ENCODE assay signal across 8 cellular contexts in genomic region chr14:105486333-105486973, GRCh38. TPM values are rescaled to one million over a fixed set of nuclear protein-coding genes. Genes with fewer than 3 reads are reported as not detected.
A peak's percentile ranks its signal among the peaks of the same experiment; 100 is the strongest.
DNase-seq lines count a peak whose midpoint lies in the region; ATAC-seq and TF ChIP-seq lines count a peak whose summit lies in the region.

Gene CRIP1 (plus strand): TSS chr14:105486886. CDS start chr14:105487260, 374 bp downstream.

- H3K27ac Mint-ChIP-seq in IgD-negative memory B cell (peak within 1 kb of the TSS; percentile 96 to 100 (median 98)), endodermal cell (no peak within 1 kb of the TSS)
- H3K27ac Mint-ChIP-seq in naive thymus-derived CD4-positive, alpha-beta T cell = peak within 1 kb of the TSS; percentile 92 to 100 (median 98)

- DNase-seq in endodermal cell (no peak), NCI-H2171 (lab: John Stamatoyannopoulos, UW) (no peak), NCI-H128 (lab: John Stamatoyannopoulos, UW; ENCODE audit: unreplicated experiment) (no peak)
- peak in 1 of 9 donors; percentile 16 for DNase-seq in naive thymus-derived CD4-positive, alpha-beta T cell

- H3K9me3 Mint-ChIP-seq in IgD-negative memory B cell = no peaks in the 10 kb centered on the region
- H3K9me3 Mint-ChIP-seq in endodermal cell = no peaks in the 10 kb centered on the region
- H3K9me3 Mint-ChIP-seq in naive thymus-derived CD4-positive, alpha-beta T cell = peaks cover 0 to 6% (median 0%) of the 10 kb centered on the region in 11 donors

- H3K27ac ChIP-seq in 22Rv1 (peak within 1 kb of the TSS; percentile 100), endodermal cell (ENCODE audit: low read depth, low read length) (no peak within 1 kb of the TSS)
- H3K27ac ChIP-seq in naive thymus-derived CD4-positive, alpha-beta T cell (ENCODE audit: low read depth, low read length) = peak within 1 kb of the TSS; percentile 100

- H3K9ac ChIP-seq in endodermal cell (ENCODE audit: extremely low read depth, low read length, poor library complexity, severe bottlenecking) = no peak within 1 kb of the TSS

- H3K36me3 Mint-ChIP-seq in IgD-negative memory B cell (peaks cover 2% of the 10 kb centered on the region), endodermal cell (ENCODE audit: low read depth) (no peaks in the 10 kb centered on the region)
- H3K36me3 Mint-ChIP-seq in naive thymus-derived CD4-positive, alpha-beta T cell = peaks cover 0 to 2% (median 0%) of the 10 kb centered on the region in 5 donors

- H3K27me3 ChIP-seq in endodermal cell (ENCODE audit: control insufficient read depth, insufficient read depth, low read length, poor library complexity, severe bottlenecking) = peaks cover 55% of the 10 kb centered on the region
- H3K27me3 ChIP-seq in naive thymus-derived CD4-positive, alpha-beta T cell (ENCODE audit: control insufficient read depth in 2 of 2, insufficient read depth in 2 of 2, low read length in 2 of 2) = no peaks in the 10 kb centered on the region

- no peaks in the 10 kb centered on the region for H3K9me3 ChIP-seq in endodermal cell (ENCODE audit: control insufficient read depth, low read length)
- no peaks in the 10 kb centered on the region for H3K9me3 ChIP-seq in naive thymus-derived CD4-positive, alpha-beta T cell (ENCODE audit: control insufficient read depth in 2 of 3, low read length in 3 of 3)

- H3K4me1 Mint-ChIP-seq in IgD-negative memory B cell = peaks cover 18 to 24% (median 21%) of the 10 kb centered on the region in 3 donors
- H3K4me1 Mint-ChIP-seq in endodermal cell = peaks cover 11% of the 10 kb centered on the region
- H3K4me1 Mint-ChIP-seq in naive thymus-derived CD4-positive, alpha-beta T cell = peaks cover 22 to 46% (median 37%) of the 10 kb centered on the region in 7 donors

- H3K27me3 Mint-ChIP-seq in IgD-negative memory B cell = no peaks in the 10 kb centered on the region
- H3K27me3 Mint-ChIP-seq in endodermal cell (ENCODE audit: insufficient read depth) = peaks cover 63% of the 10 kb centered on the region
- no peaks in the 10 kb centered on the region for H3K27me3 Mint-ChIP-seq in naive thymus-derived CD4-positive, alpha-beta T cell

- POLR2A ChIA-PET in naive thymus-derived CD4-positive, alpha-beta T cell (lab: Charles Lee) = interaction anchor here (0.7 to 1.0 kb wide), 3 partner anchors 25 to 185 kb away, joined by 3 to 6 read pairs (median 3); partner anchors contain the start of gene BRF1

- H3K4me1 ChIP-seq in endodermal cell (ENCODE audit: control insufficient read depth, insufficient read depth, low read length) = peaks cover 9% of the 10 kb centered on the region
- peaks cover 46 to 62% of the 10 kb centered on the region in 2 donors for H3K4me1 ChIP-seq in naive thymus-derived CD4-positive, alpha-beta T cell (ENCODE audit: control insufficient read depth in 2 of 2, insufficient read depth in 2 of 2, low read length in 2 of 2)

- 5 to 8% methylated on average over 25 to 48 of the region's 48 CpGs for WGBS in endodermal cell (ENCODE audit: insufficient coverage in 1 of 2, insufficient read length in 1 of 2), 2 experiments

- intact Hi-C loops in naive thymus-derived CD4-positive, alpha-beta T cell (cut with micrococcal nuclease) = no loop called here

- peak within 1 kb of the TSS; percentile 86 to 96 (median 95) for H3K4me3 Mint-ChIP-seq in IgD-negative memory B cell
- H3K4me3 Mint-ChIP-seq in endodermal cell = peak within 1 kb of the TSS; percentile 41
- H3K4me3 Mint-ChIP-seq in naive thymus-derived CD4-positive, alpha-beta T cell = peak within 1 kb of the TSS; percentile 84 to 95 (median 88)

- CTCF ChIA-PET in naive thymus-derived CD4-positive, alpha-beta T cell (lab: Charles Lee) = interaction anchor here (0.5 to 0.9 kb wide), 2 partner anchors 116 to 128 kb away, joined by 3 to 4 read pairs; no protein-coding TSS in a partner anchor

- ATAC-seq in naive thymus-derived CD4-positive, alpha-beta T cell = no peak
- ATAC-seq in GM19397 (IDR thresholded peaks at IDR 0.05; ENCODE audit: unreplicated experiment) (no peak), GM18868 (IDR thresholded peaks at IDR 0.05; ENCODE audit: unreplicated experiment) (no peak)

- TF ChIP-seq CTCF in 22Rv1 (IDR thresholded peaks at IDR 0.05) = no peak
- TF ChIP-seq CTCF in endodermal cell (conservative IDR thresholded peaks at IDR 0.05) = no peak

- no peak within 1 kb of the TSS for H3K4me3 ChIP-seq in endodermal cell (ENCODE audit: low read length)
- H3K4me3 ChIP-seq in naive thymus-derived CD4-positive, alpha-beta T cell (ENCODE audit: low read length) = peak within 1 kb of the TSS; percentile 85

- H3K36me3 ChIP-seq in endodermal cell (ENCODE audit: control insufficient read depth, insufficient read depth, low read length) = no peaks in the 10 kb centered on the region
- no peaks in the 10 kb centered on the region for H3K36me3 ChIP-seq in naive thymus-derived CD4-positive, alpha-beta T cell (ENCODE audit: control insufficient read depth in 2 of 3, insufficient read depth in 3 of 3, low read length in 3 of 3)

RNA-seq across cellular contexts. Expression of gene CRIP1, which starts in this region (rescaled TPM):
- 1,925 TPM for polyA plus RNA-seq in IgD-negative memory B cell
- 10 to 100 TPM in 1 of 2 donors, 1 to 10 TPM in 1; 7.0 to 47.1 TPM for total RNA-seq in endodermal cell
- 29.7 TPM for polyA plus RNA-seq in endodermal cell (2013, experiment 1 of 2)
- polyA plus RNA-seq in endodermal cell (2013, experiment 2 of 2) = 32.3 TPM
- total RNA-seq in naive thymus-derived CD4-positive, alpha-beta T cell = 100 to 1,000 TPM in 4 of 5 experiments, 10 to 100 TPM in 1; 94.4 to 517 (median 192) TPM
- 100 to 1,000 TPM; 463 to 787 TPM for polyA plus RNA-seq in naive thymus-derived CD4-positive, alpha-beta T cell

Comparison
In these comparisons a context has a peak if more than half of its experiments do, and no peak if none do; other contexts are left out.
1. H3K4me3 Mint-ChIP-seq: peak in every context shown above with its lines; median percentile 95 in IgD-negative memory B cell; 88 in naive thymus-derived CD4-positive, alpha-beta T cell; 41 in endodermal cell.